9 cellular contexts compared by ENCODE assay signal in genomic region chr11:76512851-76513653, GRCh38.
DNase-seq lines count a peak whose midpoint lies in the region; ATAC-seq and TF ChIP-seq lines count a peak whose summit lies in the region.
"Had no signal": no experiment of that assay in that cellular context is flagged by ENCODE, and none has a peak within 500 bp of the region (broad histone marks: within the 10 kb centered on the region; RNA-seq: fewer than 3 reads in every experiment).

No MANE protein-coding gene starts in this region.

- H3K27me3 ChIP-seq in Caco-2 (replicated peaks; ENCODE audit: control insufficient read depth, insufficient read depth, low read length) (no peaks in the 10 kb centered on the region), KMS-11 (ENCODE audit: insufficient read depth, low read depth) (no peaks in the 10 kb centered on the region)
- H3K27me3 ChIP-seq: esophagus squamous epithelium had no signal

- DNase-seq in Caco-2, result peak in 1 of 2 experiments; percentile 32
- peak; percentile 62 for DNase-seq in astrocyte of the spinal cord (ENCODE audit: low read depth, low spot score)
- DNase-seq in lung microvascular endothelial cell (ENCODE audit: low read depth in 2 of 2), result peak; percentile 61 to 72
- no peak for DNase-seq in activated CD8-positive, alpha-beta memory T cell treated with anti-CD3 and anti-CD28 coated beads, Interleukin-2, amount 50 U/mL, for 48 hours
- no peak for DNase-seq in MV-4-11 (lab: John Stamatoyannopoulos, UW)
- no peak for DNase-seq in activated CD4-positive, alpha-beta T cell treated with anti-CD3 and anti-CD28 coated beads, Interleukin-2, amount 50 U/mL, for 48 hours
- DNase-seq: esophagus squamous epithelium had no signal

- BruUV-seq in Caco-2 (replicated peaks; lab: Mats Ljungman, UMichigan), result no TSS peak

- no peaks in the 10 kb centered on the region for H3K9me3 Mint-ChIP-seq in Caco-2 (ENCODE audit: unreplicated experiment)

- no peaks in the 10 kb centered on the region for H3K36me3 ChIP-seq in Caco-2 (ENCODE audit: control insufficient read depth, insufficient read depth, low read length)
- H3K36me3 ChIP-seq in KMS-11 (ENCODE audit: insufficient read depth), result no peaks in the 10 kb centered on the region

- H3K9ac ChIP-seq in KMS-11, result no peak overlapping the region

- no peak overlapping the region for H2AFZ ChIP-seq in KMS-11 (ENCODE audit: low read depth)

- POLR2A ChIA-PET in Caco-2 (lab: Charles Lee), result no interaction called here

- peaks cover 9% of the 10 kb centered on the region for H3K4me1 Mint-ChIP-seq in Caco-2 (ENCODE audit: low read depth, unreplicated experiment)

- CTCF ChIA-PET in Caco-2 (lab: Charles Lee), result interaction anchor here (0.7 to 1.1 kb wide), 4 partner anchors 90 to 307 kb away, joined by 3 to 5 read pairs (median 5); partner anchors contain the start of gene WNT11

- H3K4me3 ChIP-seq in Caco-2 (ENCODE audit: low read depth, low read length), result no peak overlapping the region
- no peak overlapping the region for H3K4me3 ChIP-seq in KMS-11 (IDR thresholded peaks at IDR 0.05; ENCODE audit: insufficient read depth, low read depth, low read length)
- no peak overlapping the region for H3K4me3 ChIP-seq in astrocyte of the spinal cord (ENCODE audit: low read depth, low read length)
- H3K4me3 ChIP-seq: esophagus squamous epithelium had no signal

- no peaks in the 10 kb centered on the region for H4K20me1 ChIP-seq in KMS-11 (ENCODE audit: insufficient read depth)

- no peaks in the 10 kb centered on the region for H3K9me3 ChIP-seq in Caco-2
- H3K9me3 ChIP-seq: esophagus squamous epithelium had no signal

- H3K4me2 ChIP-seq in KMS-11, result no peak overlapping the region

- no peak for ATAC-seq in GM19351 (IDR thresholded peaks at IDR 0.05; ENCODE audit: unreplicated experiment)

- H3K79me2 ChIP-seq in KMS-11 (ENCODE audit: insufficient read depth, low read depth), result no peaks in the 10 kb centered on the region

- TF ChIP-seq CTCF in Caco-2 (IDR thresholded peaks at IDR 0.05; ENCODE audit: insufficient read depth in 1 of 2, low read depth in 1 of 2, low read length in 1 of 2, severe bottlenecking in 1 of 2, unreplicated experiment in 1 of 2) (peak; percentile 41 to 43), KMS-11 (conservative IDR thresholded peaks at IDR 0.05; ENCODE audit: low read depth, low read length) (peak; percentile 57; the same call in 1 of the 2 replicates), astrocyte of the spinal cord (IDR thresholded peaks at IDR 0.05; ENCODE audit: low read depth, low read length) (peak; percentile 46)

- no peaks in the 10 kb centered on the region for H3K4me1 ChIP-seq in Caco-2
- H3K4me1 ChIP-seq in KMS-11 (ENCODE audit: low read depth, poor library complexity, severe bottlenecking), result peaks cover 4% of the 10 kb centered on the region
- H3K4me1 ChIP-seq: esophagus squamous epithelium had no signal

- no peak overlapping the region for H3K27ac Mint-ChIP-seq in Caco-2 (ENCODE audit: unreplicated experiment)

- no peak overlapping the region for H3K27ac ChIP-seq in KMS-11
- H3K27ac ChIP-seq: esophagus squamous epithelium had no signal

- intact Hi-C loops in Caco-2 (cut with micrococcal nuclease; ENCODE audit: unreplicated experiment), result loop anchor here (1.0 to 10.0 kb wide), 5 partner anchors 56 to 618 kb away; no protein-coding TSS in a partner anchor

- in situ Hi-C loops in astrocyte of the spinal cord (cut with HindIII; ENCODE audit: low sequenced_read_pairs), result no loop called here

- H3K4me3 Mint-ChIP-seq in Caco-2 (ENCODE audit: unreplicated experiment), result no peak overlapping the region

- H3K27me3 Mint-ChIP-seq in Caco-2 (ENCODE audit: insufficient read depth, unreplicated experiment), result no peaks in the 10 kb centered on the region

- peaks cover 13% of the 10 kb centered on the region for H3K36me3 Mint-ChIP-seq in Caco-2 (ENCODE audit: insufficient read depth, unreplicated experiment)

Comparison
In these comparisons a context has a peak if more than half of its experiments do, and no peak if none do; other contexts are left out.
1. DNase-seq: peak in astrocyte of the spinal cord (single experiment) and lung microvascular endothelial cell (2 of 2); none in activated CD8-positive, alpha-beta memory T cell treated with anti-CD3 and anti-CD28 coated beads, Interleukin-2, amount 50 U/mL, for 48 hours (single experiment), MV-4-11 (single experiment) and activated CD4-positive, alpha-beta T cell treated with anti-CD3 and anti-CD28 coated beads, Interleukin-2, amount 50 U/mL, for 48 hours (0 of 2).
2. Peak in every context shown above with its lines, with median percentiles within 50 percentile points of each other: CTCF ChIP-seq.